Comparison of ENCODE assay signal across 13 cellular contexts in genomic region chr10:95408148-95408930, GRCh38.
DNase-seq lines count a peak whose midpoint lies in the region; ATAC-seq and TF ChIP-seq lines count a peak whose summit lies in the region.
"Had no signal": no experiment of that assay in that cellular context is flagged by ENCODE, and none has a peak within 500 bp of the region (broad histone marks: within the 10 kb centered on the region; RNA-seq: fewer than 3 reads in every experiment).

No MANE protein-coding gene starts in this region.

- no peaks in the 10 kb centered on the region for H3K9me3 Mint-ChIP-seq in CD8-positive, alpha-beta T cell

- in situ Hi-C loops in G401 (cut with HindIII; ENCODE audit: low sequenced_read_pairs) = no loop called here

- H3K4me3 ChIP-seq in BLaER1 (peak overlapping the region; percentile 79), RWPE2 (ENCODE audit: severe bottlenecking) (no peak overlapping the region), heart right ventricle (no peak overlapping the region)
- no peak overlapping the region for H3K4me3 ChIP-seq in CD8-positive, alpha-beta T cell (ENCODE audit: low read depth, low read length)
- H3K4me3 ChIP-seq: ovary had no signal

- H3K9me3 ChIP-seq in BLaER1 (no peaks in the 10 kb centered on the region), RWPE2 (ENCODE audit: severe bottlenecking) (no peaks in the 10 kb centered on the region), heart right ventricle (no peaks in the 10 kb centered on the region)
- no peaks in the 10 kb centered on the region for H3K9me3 ChIP-seq in CD8-positive, alpha-beta T cell (ENCODE audit: low read length)
- H3K9me3 ChIP-seq: ovary had no signal

- no peak overlapping the region for H3K4me3 Mint-ChIP-seq in CD8-positive, alpha-beta T cell

- 65 to 73% methylated on average over 7 of the region's 7 CpGs for WGBS in heart right ventricle, 2 donors

- H3K27ac Mint-ChIP-seq in CD8-positive, alpha-beta T cell = no peak overlapping the region

- no peaks in the 10 kb centered on the region for H3K4me1 Mint-ChIP-seq in CD8-positive, alpha-beta T cell (ENCODE audit: low read depth)

- H3K4me2 ChIP-seq in BLaER1 = peak overlapping the region; percentile 89

- POLR2A ChIA-PET in CD8-positive, alpha-beta T cell (lab: Charles Lee) = no interaction called here

- no peak for DNase-seq in RWPE2 (ENCODE audit: low spot score)
- no peak for DNase-seq in heart right ventricle
- no peak for DNase-seq in sciatic nerve (ENCODE audit: low spot score)
- no peak for DNase-seq in hippocampal formation (lab: John Stamatoyannopoulos, UW)
- no peak for DNase-seq in CD8-positive, alpha-beta T cell
- no peak for DNase-seq in G401 (ENCODE audit: low spot score)
- DNase-seq in RPMI8226 = no peak
- DNase-seq: activated T-cell treated with anti-CD3 and anti-CD28 coated beads, Interleukin-2, amount 50 U/mL, for 48 hours; AML-193; erythroblast; ovary; WERI-Rb-1 had no signal

- peaks cover 73% of the 10 kb centered on the region for H3K36me3 ChIP-seq in BLaER1
- no peaks in the 10 kb centered on the region for H3K36me3 ChIP-seq in RWPE2 (ENCODE audit: low read depth)
- peaks cover 0 to 70% (median 14%) of the 10 kb centered on the region in 9 donors for H3K36me3 ChIP-seq in heart right ventricle
- H3K36me3 ChIP-seq in CD8-positive, alpha-beta T cell (ENCODE audit: insufficient read depth, low read length) = no peaks in the 10 kb centered on the region
- H3K36me3 ChIP-seq: ovary, WERI-Rb-1 had no signal

- ATAC-seq in RWPE2 (ENCODE audit: low read depth) (peak; percentile 87), heart right ventricle (no peak), sciatic nerve (peak; percentile 41)
- no peak for ATAC-seq in CD8-positive, alpha-beta T cell

- H3K27ac ChIP-seq in BLaER1 (peak overlapping the region; percentile 96), RWPE2 (ENCODE audit: poor library complexity, severe bottlenecking) (peak overlapping the region; percentile 23), heart right ventricle (peak overlapping the region; percentile 79 to 97 (median 88))
- no peak overlapping the region for H3K27ac ChIP-seq in CD8-positive, alpha-beta T cell (ENCODE audit: low read depth, low read length)
- H3K27ac ChIP-seq: WERI-Rb-1 had no signal

- H3K36me3 Mint-ChIP-seq in CD8-positive, alpha-beta T cell = no peaks in the 10 kb centered on the region

- intact Hi-C loops in heart right ventricle (cut with DNase I) (no loop called here), sciatic nerve (cut with DNase I) (no loop called here)
- intact Hi-C loops in CD8-positive, alpha-beta T cell (cut with DNase I, micrococcal nuclease) = no loop called here

- CTCF ChIA-PET in CD8-positive, alpha-beta T cell (lab: Charles Lee) = no interaction called here

- H3K27me3 Mint-ChIP-seq in CD8-positive, alpha-beta T cell (ENCODE audit: low read depth) = no peaks in the 10 kb centered on the region

- peaks cover 79% of the 10 kb centered on the region for H4K20me1 ChIP-seq in BLaER1

- peak overlapping the region; percentile 76; the same call in 1 of the 2 replicates for H3K9ac ChIP-seq in BLaER1

- no peaks in the 10 kb centered on the region for H3K27me3 ChIP-seq in BLaER1
- no peaks in the 10 kb centered on the region for H3K27me3 ChIP-seq in RWPE2 (ENCODE audit: insufficient read depth, poor library complexity, severe bottlenecking)
- H3K27me3 ChIP-seq in heart right ventricle = no peaks in the 10 kb centered on the region
- peaks cover 4% of the 10 kb centered on the region for H3K27me3 ChIP-seq in CD8-positive, alpha-beta T cell (ENCODE audit: insufficient read depth, low read length)
- H3K27me3 ChIP-seq: ovary had no signal

- H3K4me1 ChIP-seq in BLaER1 (peaks cover 83% of the 10 kb centered on the region), RWPE2 (ENCODE audit: insufficient read depth, poor library complexity, severe bottlenecking) (peaks cover 7% of the 10 kb centered on the region), heart right ventricle (peaks cover 8 to 91% (median 72%) of the 10 kb centered on the region in 9 donors)
- no peaks in the 10 kb centered on the region for H3K4me1 ChIP-seq in CD8-positive, alpha-beta T cell (ENCODE audit: insufficient read depth, low read length)

- TF ChIP-seq CTCF in RWPE2 (IDR thresholded peaks at IDR 0.05; ENCODE audit: poor library complexity, severe bottlenecking) (no peak), heart right ventricle (IDR thresholded peaks at IDR 0.05) (no peak)
- TF ChIP-seq CTCF in CD8-positive, alpha-beta T cell (IDR thresholded peaks at IDR 0.05) = no peak

Comparison
In these comparisons a context has a peak if more than half of its experiments do, and no peak if none do; other contexts are left out.
1. ATAC-seq: peak in RWPE2 (single experiment) and sciatic nerve (single experiment); none in heart right ventricle (0 of 8) and CD8-positive, alpha-beta T cell (single experiment).